1 cellular context compared by ENCODE assay signal in genomic region chr17:35028531-35029262, GRCh38.
TF ChIP-seq lines count a peak whose summit lies in the region.

No MANE protein-coding gene starts in this region.

TF ChIP-seq in GM12878, 131 proteins besides CTCF, POLR2A, EP300 and RAD21 (continued from another document):
- TF ChIP-seq SKIL (IDR thresholded peaks at IDR 0.05; ENCODE audit: low read depth, poor library complexity, severe bottlenecking) = no peak
- no peak for TF ChIP-seq MTA3 (IDR thresholded peaks at IDR 0.05; ENCODE audit: borderline replicate concordance, low read length)
- no peak for TF ChIP-seq ZZZ3 (IDR thresholded peaks at IDR 0.05; ENCODE audit: control insufficient read depth, insufficient read length, low read depth)
- no peak for TF ChIP-seq YY1 (IDR thresholded peaks at IDR 0.05; ENCODE audit: low read depth, low read length)
- no peak for TF ChIP-seq POLR2AphosphoS2 (IDR thresholded peaks at IDR 0.05; ENCODE audit: low read depth, low read length)
- 0 out of 2 replicates have a peak, but pooled peaks have one; percentile 7 for TF ChIP-seq SPI1 (IDR thresholded peaks at IDR 0.05; ENCODE audit: borderline replicate concordance, insufficient read depth, low read depth, low read length)
- no peak for TF ChIP-seq BCL11A (IDR thresholded peaks at IDR 0.05; ENCODE audit: low read depth, low read length)
- TF ChIP-seq POU2F2 (IDR thresholded peaks at IDR 0.05; ENCODE audit: borderline replicate concordance, low read depth, low read length) = no peak
- TF ChIP-seq ATF3 (IDR thresholded peaks at IDR 0.05; ENCODE audit: borderline replicate concordance, extremely low read depth, low read depth, low read length) = no peak
- no peak for TF ChIP-seq E2F4 (IDR thresholded peaks at IDR 0.05; ENCODE audit: low read depth, low read length)
- TF ChIP-seq CBFB (IDR thresholded peaks at IDR 0.05; ENCODE audit: low read depth) = no peak
- no peak for TF ChIP-seq POLR2AphosphoS5 (IDR thresholded peaks at IDR 0.05; ENCODE audit: low read length)
- TF ChIP-seq IKZF1 (conservative IDR thresholded peaks at IDR 0.05) = 0 out of 2 replicates have a peak, but pooled peaks have one; percentile 14
- TF ChIP-seq HDAC2 (IDR thresholded peaks at IDR 0.05) = no peak
- no peak for TF ChIP-seq BHLHE40 (IDR thresholded peaks at IDR 0.05; ENCODE audit: borderline replicate concordance in 1 of 2, low read depth in 2 of 2, low read length in 1 of 2)
- TF ChIP-seq SUZ12 (IDR thresholded peaks at IDR 0.05; ENCODE audit: unreplicated experiment) = no peak
- no peak for TF ChIP-seq NKRF (conservative IDR thresholded peaks at IDR 0.05)
- no peak for TF ChIP-seq NRF1 (conservative IDR thresholded peaks at IDR 0.05; ENCODE audit: low read depth, low read length)
- TF ChIP-seq STAT3 (IDR thresholded peaks at IDR 0.05; ENCODE audit: low read depth, low read length) = no peak
- TF ChIP-seq CBX5 (IDR thresholded peaks at IDR 0.05; ENCODE audit: low read depth) = no peak
- no peak for TF ChIP-seq SMAD1 (IDR thresholded peaks at IDR 0.05; ENCODE audit: low read depth, partially characterized antibody)
- TF ChIP-seq CEBPB (IDR thresholded peaks at IDR 0.05; ENCODE audit: borderline replicate concordance in 1 of 2, low read depth in 2 of 2, low read length in 2 of 2) = no peak
- TF ChIP-seq NR2F1 (conservative IDR thresholded peaks at IDR 0.05) = peak; percentile 66; the same call in 1 of the 2 replicates
- 0 out of 2 replicates have a peak, but pooled peaks have one; percentile 21 for TF ChIP-seq ATF2 (IDR thresholded peaks at IDR 0.05; ENCODE audit: low read length)
